8 cellular contexts compared by ENCODE assay signal in genomic region chr12:11814362-11814761, GRCh38.
A peak's percentile ranks its signal among the peaks of the same experiment; 100 is the strongest.
DNase-seq lines count a peak whose midpoint lies in the region; ATAC-seq and TF ChIP-seq lines count a peak whose summit lies in the region.

No MANE protein-coding gene starts in this region.

- H3K27ac Mint-ChIP-seq in T-helper 1 cell treated with Interleukin-12 subunit alpha and Interleukin-12 subunit beta and Interleukin-4 antibody, amounts not matched to agents 30 μg/mL and 1 μg/mL, for 36 hours = peak overlapping the region; percentile 14

- no peaks in the 10 kb centered on the region for H3K27me3 ChIP-seq in foreskin keratinocyte

- no peak for TF ChIP-seq CTCF in foreskin keratinocyte (conservative IDR thresholded peaks at IDR 0.05)

- H3K36me3 Mint-ChIP-seq in T-helper 1 cell treated with Interleukin-12 subunit alpha and Interleukin-12 subunit beta and Interleukin-4 antibody, amounts not matched to agents 30 μg/mL and 1 μg/mL, for 36 hours (ENCODE audit: low read depth) = peaks cover 24% of the 10 kb centered on the region

- H3K27ac ChIP-seq in foreskin keratinocyte = no peak overlapping the region

- DNase-seq in activated CD4-positive, alpha-beta T cell treated with anti-CD3 and anti-CD28 coated beads for 4 hours = peak; percentile 16 to 25
- no peak for DNase-seq in activated CD4-positive, alpha-beta T cell treated with anti-CD3 and anti-CD28 coated beads, Interleukin-2, amount 50 U/mL, for 1 hour
- DNase-seq in foreskin keratinocyte (peak; percentile 37 to 69), ecto neural progenitor cell (ENCODE audit: low spot score) (no peak), LoVo (ENCODE audit: low spot score) (no peak)
- DNase-seq in stimulated activated naive CD8-positive, alpha-beta T cell treated with anti-CD3 and anti-CD28 coated beads, Interleukin-15, Interleukin-2, amounts not matched to agents 100 U/mL and 50 U/mL, for 24 hours = no peak

- peaks cover 12% of the 10 kb centered on the region for H3K4me1 ChIP-seq in foreskin keratinocyte

- peak; percentile 97 for ATAC-seq in foreskin keratinocyte
- ATAC-seq in stimulated activated naive CD8-positive, alpha-beta T cell treated with anti-CD3 and anti-CD28 coated beads, Interleukin-15, Interleukin-2, amounts not matched to agents 100 U/mL and 50 U/mL, for 24 hours = peak; percentile 82
- ATAC-seq in GM19455 (IDR thresholded peaks at IDR 0.05; ENCODE audit: unreplicated experiment) = no peak

- no peak overlapping the region for H3K4me3 Mint-ChIP-seq in T-helper 1 cell treated with Interleukin-12 subunit alpha and Interleukin-12 subunit beta and Interleukin-4 antibody, amounts not matched to agents 30 μg/mL and 1 μg/mL, for 36 hours

- no peaks in the 10 kb centered on the region for H3K9me3 Mint-ChIP-seq in T-helper 1 cell treated with Interleukin-12 subunit alpha and Interleukin-12 subunit beta and Interleukin-4 antibody, amounts not matched to agents 30 μg/mL and 1 μg/mL, for 36 hours

- no peaks in the 10 kb centered on the region for H3K27me3 Mint-ChIP-seq in T-helper 1 cell treated with Interleukin-12 subunit alpha and Interleukin-12 subunit beta and Interleukin-4 antibody, amounts not matched to agents 30 μg/mL and 1 μg/mL, for 36 hours (ENCODE audit: low read depth)

- peaks cover 52% of the 10 kb centered on the region for H3K4me1 Mint-ChIP-seq in T-helper 1 cell treated with Interleukin-12 subunit alpha and Interleukin-12 subunit beta and Interleukin-4 antibody, amounts not matched to agents 30 μg/mL and 1 μg/mL, for 36 hours (ENCODE audit: low read depth)

Comparison
In these comparisons a context has a peak if more than half of its experiments do, and no peak if none do; other contexts are left out.
1. DNase-seq: peak in activated CD4-positive, alpha-beta T cell treated with anti-CD3 and anti-CD28 coated beads for 4 hours (2 of 2) and foreskin keratinocyte (2 of 2); none in activated CD4-positive, alpha-beta T cell treated with anti-CD3 and anti-CD28 coated beads, Interleukin-2, amount 50 U/mL, for 1 hour (single experiment), stimulated activated naive CD8-positive, alpha-beta T cell treated with anti-CD3 and anti-CD28 coated beads, Interleukin-15, Interleukin-2, amounts not matched to agents 100 U/mL and 50 U/mL, for 24 hours (single experiment), ecto neural progenitor cell (single experiment) and LoVo (single experiment).